ENCODE assay signal across 8 cellular contexts in genomic region chr3:100254168-100254777, GRCh38. TPM values are rescaled to one million over a fixed set of nuclear protein-coding genes. Genes with fewer than 3 reads are reported as not detected.
DNase-seq lines count a peak whose midpoint lies in the region; ATAC-seq and TF ChIP-seq lines count a peak whose summit lies in the region.

No MANE protein-coding gene starts in this region.

- H3K27me3 Mint-ChIP-seq in activated naive CD8-positive, alpha-beta T cell treated with anti-CD3 and anti-CD28 coated beads for 36 hours, result no peaks in the 10 kb centered on the region

- TF ChIP-seq CTCF in AG10803 (conservative IDR thresholded peaks at IDR 0.05; ENCODE audit: low read length), result peak; percentile 83
- peak; percentile 74 for TF ChIP-seq CTCF in GM12874 (IDR thresholded peaks at IDR 0.05; ENCODE audit: insufficient read depth, low read depth, low read length)
- TF ChIP-seq CTCF in heart right ventricle (IDR thresholded peaks at IDR 0.05), result peak; percentile 73 to 93 (median 84)

- no peaks in the 10 kb centered on the region for H3K36me3 ChIP-seq in heart right ventricle

- peaks cover 0 to 28% (median 8%) of the 10 kb centered on the region in 9 donors for H3K4me1 ChIP-seq in heart right ventricle

- H3K36me3 Mint-ChIP-seq in activated naive CD8-positive, alpha-beta T cell treated with anti-CD3 and anti-CD28 coated beads for 36 hours, result no peaks in the 10 kb centered on the region

- H3K9me3 ChIP-seq in heart right ventricle, result no peaks in the 10 kb centered on the region

- no peaks in the 10 kb centered on the region for H3K27me3 ChIP-seq in heart right ventricle

- no peak overlapping the region for H3K27ac Mint-ChIP-seq in activated naive CD8-positive, alpha-beta T cell treated with anti-CD3 and anti-CD28 coated beads for 36 hours

- ATAC-seq in HG03354 (IDR thresholded peaks at IDR 0.05; ENCODE audit: poor library complexity, severe bottlenecking, unreplicated experiment), result peak; percentile 76
- peak; percentile 85 to 96 (median 92) for ATAC-seq in heart right ventricle

- DNase-seq in AG10803 (ENCODE audit: low read depth) (peak; percentile 71), NCI-H774 (lab: John Stamatoyannopoulos, UW) (peak; percentile 51), heart right ventricle (peak; percentile 25 to 79), posterior cingulate gyrus (peak in 6 of 10 donors; percentile 31 to 91 (median 40))
- DNase-seq in activated naive CD8-positive, alpha-beta T cell treated with anti-CD3 and anti-CD28 coated beads for 36 hours, result peak; percentile 33
- no peak for DNase-seq in effector CD4-positive, alpha-beta T cell

- peak overlapping the region in 6 of 10 donors; percentile 22 to 74 (median 53) for H3K27ac ChIP-seq in heart right ventricle

- H3K9me3 Mint-ChIP-seq in activated naive CD8-positive, alpha-beta T cell treated with anti-CD3 and anti-CD28 coated beads for 36 hours, result no peaks in the 10 kb centered on the region

- H3K4me3 ChIP-seq in AG10803 (ENCODE audit: low read length), result no peak overlapping the region
- no peak overlapping the region for H3K4me3 ChIP-seq in heart right ventricle

- WGBS in heart right ventricle, 2 donors, result 28 to 32% methylated on average over 7 of the region's 7 CpGs

- intact Hi-C loops in heart right ventricle (cut with DNase I), result loop anchor here in 9 of 10 donors (1.0 to 10.0 kb wide), 13 partner anchors 42 to 422 kb away; no protein-coding TSS in a partner anchor
- intact Hi-C loops in posterior cingulate gyrus (cut with DNase I), result loop anchor here (2.0 to 5.0 kb wide), 2 partner anchors 187 to 421 kb away; no protein-coding TSS in a partner anchor

- H3K4me1 Mint-ChIP-seq in activated naive CD8-positive, alpha-beta T cell treated with anti-CD3 and anti-CD28 coated beads for 36 hours, result peaks cover 13% of the 10 kb centered on the region

- H3K4me3 Mint-ChIP-seq in activated naive CD8-positive, alpha-beta T cell treated with anti-CD3 and anti-CD28 coated beads for 36 hours, result no peak overlapping the region

RNA-seq across cellular contexts. Expression of gene TBC1D23, which starts 6.5 kb away (rescaled TPM):
- 10 to 100 TPM; 18.3 to 21.2 TPM for total RNA-seq in activated naive CD8-positive, alpha-beta T cell treated with anti-CD3 and anti-CD28 coated beads for 36 hours
- 10 to 100 TPM; 23.9 to 40.4 (median 29.8) TPM for total RNA-seq in heart right ventricle
- polyA plus RNA-seq in heart right ventricle, result 10 to 100 TPM; 18.8 to 20.7 TPM
